Comparison of ENCODE assay signal across 20 cellular contexts in genomic region chr18:58139627-58140026, GRCh38.
DNase-seq lines count a peak whose midpoint lies in the region; ATAC-seq, FAIRE-seq and TF ChIP-seq lines count a peak whose summit lies in the region.
"Had no signal": no experiment of that assay in that cellular context is flagged by ENCODE, and none has a peak within 500 bp of the region (broad histone marks: within the 10 kb centered on the region; RNA-seq: fewer than 3 reads in every experiment).

No MANE protein-coding gene starts in this region.

- H3K4me1 Mint-ChIP-seq in naive B cell (peaks cover 11 to 16% (median 14%) of the 10 kb centered on the region in 3 donors), type B pancreatic cell (ENCODE audit: unreplicated experiment) (peaks cover 44% of the 10 kb centered on the region)
- H3K4me1 Mint-ChIP-seq in activated T-cell treated with anti-CD3 and anti-CD28 coated beads, Interleukin-2, amount 50 U/mL, for 4 hours (ENCODE audit: low read depth): peaks cover 17% of the 10 kb centered on the region

- H3K27me3 ChIP-seq in bronchial epithelial cell (ENCODE audit: control insufficient read depth, insufficient read depth, low read length) (no peaks in the 10 kb centered on the region), upper lobe of right lung (no peaks in the 10 kb centered on the region)
- H3K27me3 ChIP-seq: breast epithelium, SJSA1 had no signal

- no peak for FAIRE-seq in bronchial epithelial cell (lab: Jason Lieb, UNC)

- H3K27me3 Mint-ChIP-seq in naive B cell (peaks cover 3 to 12% (median 9%) of the 10 kb centered on the region in 3 donors), type B pancreatic cell (no peaks in the 10 kb centered on the region)
- H3K27me3 Mint-ChIP-seq in activated T-cell treated with anti-CD3 and anti-CD28 coated beads, Interleukin-2, amount 50 U/mL, for 4 hours (ENCODE audit: low read depth): peaks cover 22% of the 10 kb centered on the region

- peaks cover 17% of the 10 kb centered on the region for H3K4me1 ChIP-seq in upper lobe of right lung
- H3K4me1 ChIP-seq: breast epithelium, prostate gland had no signal

- no peak overlapping the region for H3K4me3 ChIP-seq in bronchial epithelial cell (ENCODE audit: low read depth, low read length)
- no peak overlapping the region for H3K4me3 ChIP-seq in upper lobe of right lung
- H3K4me3 ChIP-seq: breast epithelium, coronary artery, prostate gland, SJSA1 had no signal

- intact Hi-C loops in upper lobe of right lung (cut with DNase I): no loop called here

- no peak overlapping the region for H3K4me3 Mint-ChIP-seq in naive B cell
- no peak overlapping the region for H3K4me3 Mint-ChIP-seq in type B pancreatic cell
- no peak overlapping the region for H3K4me3 Mint-ChIP-seq in activated T-cell treated with anti-CD3 and anti-CD28 coated beads, Interleukin-2, amount 50 U/mL, for 4 hours
- H3K4me3 Mint-ChIP-seq: natural killer cell had no signal

- H3K9me3 Mint-ChIP-seq in naive B cell: no peaks in the 10 kb centered on the region
- H3K9me3 Mint-ChIP-seq in type B pancreatic cell: peaks cover 4% of the 10 kb centered on the region
- no peaks in the 10 kb centered on the region for H3K9me3 Mint-ChIP-seq in activated T-cell treated with anti-CD3 and anti-CD28 coated beads, Interleukin-2, amount 50 U/mL, for 4 hours
- H3K9me3 Mint-ChIP-seq: natural killer cell had no signal

- TF ChIP-seq CTCF in bronchial epithelial cell (IDR thresholded peaks at IDR 0.05; ENCODE audit: insufficient read depth, low read length, severe bottlenecking): no peak
- TF ChIP-seq CTCF in type B pancreatic cell (conservative IDR thresholded peaks at IDR 0.05): no peak
- TF ChIP-seq CTCF in upper lobe of right lung (IDR thresholded peaks at IDR 0.05): no peak

- H3K27ac Mint-ChIP-seq in naive B cell (peak overlapping the region in 4 of 6 donors; percentile 13 to 80 (median 31)), type B pancreatic cell (peak overlapping the region; percentile 45)
- H3K27ac Mint-ChIP-seq: natural killer cell had no signal

- ATAC-seq in naive B cell (ENCODE audit: low read depth in 2 of 2) (peak; percentile 61 to 69), upper lobe of right lung (no peak)
- no peak for ATAC-seq in activated T-cell treated with anti-CD3 and anti-CD28 coated beads, Interleukin-2, amount 50 U/mL, for 4 hours
- ATAC-seq: natural killer cell had no signal

- no peaks in the 10 kb centered on the region for H3K36me3 Mint-ChIP-seq in naive B cell
- peaks cover 4% of the 10 kb centered on the region for H3K36me3 Mint-ChIP-seq in type B pancreatic cell
- no peaks in the 10 kb centered on the region for H3K36me3 Mint-ChIP-seq in activated T-cell treated with anti-CD3 and anti-CD28 coated beads, Interleukin-2, amount 50 U/mL, for 4 hours (ENCODE audit: insufficient read depth)
- H3K36me3 Mint-ChIP-seq: natural killer cell had no signal

- DNase-seq in NCI-H146 (lab: John Stamatoyannopoulos, UW): peak; percentile 36
- DNase-seq in NCI-H146 treated with DMSO at 0.1 percent for 48 hours (lab: John Stamatoyannopoulos, UW; ENCODE audit: unreplicated experiment): no peak
- peak; percentile 16 for DNase-seq in bronchial epithelial cell (ENCODE audit: low read depth)
- no peak for DNase-seq in naive B cell
- no peak for DNase-seq in type B pancreatic cell (ENCODE audit: extremely low spot score, unreplicated experiment)
- DNase-seq in upper lobe of right lung: no peak
- no peak for DNase-seq in activated T-cell treated with anti-CD3 and anti-CD28 coated beads, Interleukin-2, amount 50 U/mL, for 4 hours
- DNase-seq in 8988T: no peak
- DNase-seq: activated CD4-positive, alpha-beta T cell treated with anti-CD3 and anti-CD28 coated beads, Interleukin-2, amount 50 U/mL, for 1 hour; activated effector memory CD4-positive, alpha-beta T cell treated with anti-CD3 and anti-CD28 coated beads, Interleukin-2, amount 50 U/mL, for 16 hours; DND-41; natural killer cell; NCI-H2029 treated with DMSO at 0.1 percent for 48 hours; NCI-H446; T-helper 2 cell had no signal

- H3K9me3 ChIP-seq in upper lobe of right lung: no peaks in the 10 kb centered on the region
- H3K9me3 ChIP-seq: breast epithelium, prostate gland, SJSA1 had no signal

- H3K27ac ChIP-seq in upper lobe of right lung: no peak overlapping the region
- H3K27ac ChIP-seq: 22Rv1, coronary artery, SJSA1 had no signal

- H3K36me3 ChIP-seq in bronchial epithelial cell (ENCODE audit: control insufficient read depth, insufficient read depth, low read length) (no peaks in the 10 kb centered on the region), upper lobe of right lung (no peaks in the 10 kb centered on the region)
- H3K36me3 ChIP-seq: breast epithelium, prostate gland, SJSA1 had no signal

Comparison
In these comparisons a context has a peak if more than half of its experiments do, and no peak if none do; other contexts are left out.
1. DNase-seq: peak in NCI-H146 (single experiment) and bronchial epithelial cell (single experiment); none in NCI-H146 treated with DMSO at 0.1 percent for 48 hours (single experiment), naive B cell (single experiment), type B pancreatic cell (single experiment), upper lobe of right lung (single experiment), activated T-cell treated with anti-CD3 and anti-CD28 coated beads, Interleukin-2, amount 50 U/mL, for 4 hours (single experiment) and 8988T (single experiment).
2. ATAC-seq: peak in naive B cell (2 of 2); none in upper lobe of right lung (single experiment) and activated T-cell treated with anti-CD3 and anti-CD28 coated beads, Interleukin-2, amount 50 U/mL, for 4 hours (0 of 2).